25 cellular contexts compared by ENCODE assay signal in the genomic region with DNA sequence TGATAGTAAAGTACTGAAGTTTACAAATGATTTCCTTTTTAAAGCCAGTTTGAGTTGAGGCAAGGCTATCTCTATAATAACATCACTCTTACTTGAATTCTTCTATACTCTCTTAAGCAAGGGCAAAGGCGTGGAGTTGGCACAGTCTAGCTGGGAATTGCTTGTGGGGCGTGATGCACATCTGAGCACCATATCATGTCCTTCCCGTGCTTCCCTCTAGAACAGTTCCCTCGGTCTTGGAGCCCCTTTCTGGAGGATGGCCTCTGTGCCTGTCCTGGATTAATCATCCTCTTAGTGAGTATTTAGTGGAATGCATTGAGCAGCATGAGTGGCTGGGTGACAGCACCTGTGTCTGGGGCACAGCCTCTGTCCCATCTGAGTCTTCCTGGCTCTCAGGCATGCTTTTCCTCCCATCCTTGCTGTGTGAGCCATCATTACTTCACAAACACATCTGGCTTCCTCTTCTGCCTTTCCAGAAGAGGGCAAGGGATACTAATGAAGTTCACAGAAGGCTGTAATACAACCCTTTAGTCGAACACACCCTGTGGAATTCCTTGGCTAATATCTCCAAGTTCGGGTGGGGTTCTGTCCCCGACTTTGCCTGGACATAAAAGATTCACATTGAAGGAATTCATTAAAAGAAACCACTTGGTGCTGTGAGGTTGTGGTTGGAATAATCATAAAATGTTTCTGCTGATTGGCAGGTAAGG.
DNase-seq lines count a peak whose midpoint lies in the region; ATAC-seq and TF ChIP-seq lines count a peak whose summit lies in the region.
"Had no signal": no experiment of that assay in that cellular context is flagged by ENCODE, and none has a peak within 500 bp of the region (broad histone marks: within the 10 kb centered on the region; RNA-seq: fewer than 3 reads in every experiment).

No MANE protein-coding gene starts in this region.

- no peaks in the 10 kb centered on the region for H3K36me3 Mint-ChIP-seq in stimulated activated effector memory CD8-positive, alpha-beta T cell treated with anti-CD3 and anti-CD28 coated beads, Interleukin-12 subunit alpha, Interleukin-12 subunit beta, amount 100 ng/mL, for 72 hours
- H3K36me3 Mint-ChIP-seq in activated T-helper 17 cell treated with anti-CD3 and anti-CD28 coated beads, Interleukin-2, amount 50 U/mL, for 72 hours (ENCODE audit: low read depth): no peaks in the 10 kb centered on the region
- H3K36me3 Mint-ChIP-seq: CD14-positive monocyte; CD4-positive, alpha-beta memory T cell; CD4-positive, CD25-positive, alpha-beta regulatory T cell; CD8-positive, alpha-beta memory T cell had no signal

- no peak overlapping the region for H3K4me3 Mint-ChIP-seq in stimulated activated effector memory CD8-positive, alpha-beta T cell treated with anti-CD3 and anti-CD28 coated beads, Interleukin-12 subunit alpha, Interleukin-12 subunit beta, amount 100 ng/mL, for 72 hours
- no peak overlapping the region for H3K4me3 Mint-ChIP-seq in activated T-helper 17 cell treated with anti-CD3 and anti-CD28 coated beads, Interleukin-2, amount 50 U/mL, for 72 hours
- H3K4me3 Mint-ChIP-seq: CD14-positive monocyte; CD4-positive, alpha-beta memory T cell; CD4-positive, CD25-positive, alpha-beta regulatory T cell; CD8-positive, alpha-beta memory T cell had no signal

- no peaks in the 10 kb centered on the region for H3K9me3 ChIP-seq in esophagus muscularis mucosa
- H3K9me3 ChIP-seq in mesenchymal stem cell (ENCODE audit: control insufficient read depth, low read length): no peaks in the 10 kb centered on the region
- H3K9me3 ChIP-seq: A549, BE2C, BLaER1 had no signal

- no peak for TF ChIP-seq POLR2A in esophagus muscularis mucosa (IDR thresholded peaks at IDR 0.05; ENCODE audit: low read depth)

- intact Hi-C loops in esophagus muscularis mucosa (cut with DNase I): no loop called here

- H3K27me3 ChIP-seq in esophagus muscularis mucosa: no peaks in the 10 kb centered on the region
- H3K27me3 ChIP-seq in mesenchymal stem cell (ENCODE audit: control insufficient read depth in 1 of 2, insufficient read depth in 1 of 2, low read length in 2 of 2): peaks cover 0 to 10% of the 10 kb centered on the region in 2 experiments
- H3K27me3 ChIP-seq: BE2C, BLaER1 had no signal

- no peak overlapping the region for H2AK5ac ChIP-seq in mesenchymal stem cell (ENCODE audit: low read length, severe bottlenecking)

- peak overlapping the region; percentile 41 for H4K91ac ChIP-seq in mesenchymal stem cell (ENCODE audit: low read length)

- no peak for TF ChIP-seq EP300 in esophagus muscularis mucosa (IDR thresholded peaks at IDR 0.05)

- H3K4me1 ChIP-seq in esophagus muscularis mucosa: peaks cover 0 to 22% (median 11%) of the 10 kb centered on the region in 4 donors
- H3K4me1 ChIP-seq in mesenchymal stem cell (ENCODE audit: control insufficient read depth, insufficient read depth, low read depth, low read length): no peaks in the 10 kb centered on the region
- H3K4me1 ChIP-seq: A549, BE2C had no signal

- H4K8ac ChIP-seq in mesenchymal stem cell (ENCODE audit: low read length): no peak overlapping the region

- H3K23ac ChIP-seq in mesenchymal stem cell (ENCODE audit: low read length in 2 of 2): no peak overlapping the region

- H3K27me3 Mint-ChIP-seq in activated T-helper 17 cell treated with anti-CD3 and anti-CD28 coated beads, Interleukin-2, amount 50 U/mL, for 72 hours: peaks cover 3% of the 10 kb centered on the region

- H3K9me3 Mint-ChIP-seq in stimulated activated effector memory CD8-positive, alpha-beta T cell treated with anti-CD3 and anti-CD28 coated beads, Interleukin-12 subunit alpha, Interleukin-12 subunit beta, amount 100 ng/mL, for 72 hours: no peaks in the 10 kb centered on the region
- no peaks in the 10 kb centered on the region for H3K9me3 Mint-ChIP-seq in activated T-helper 17 cell treated with anti-CD3 and anti-CD28 coated beads, Interleukin-2, amount 50 U/mL, for 72 hours

- H3K18ac ChIP-seq in mesenchymal stem cell (ENCODE audit: low read depth in 1 of 2, low read length in 2 of 2): no peak overlapping the region

- H3K4ac ChIP-seq in mesenchymal stem cell (ENCODE audit: low read depth in 1 of 2, low read length in 2 of 2): no peak overlapping the region

- no peak overlapping the region for H2BK12ac ChIP-seq in mesenchymal stem cell (ENCODE audit: low read length in 2 of 2)

- no peak overlapping the region for H2AFZ ChIP-seq in mesenchymal stem cell (ENCODE audit: low read depth, low read length)

- TF ChIP-seq CTCF in esophagus muscularis mucosa (IDR thresholded peaks at IDR 0.05): no peak

- no peak overlapping the region for H2BK15ac ChIP-seq in mesenchymal stem cell (ENCODE audit: low read depth, poor library complexity, severe bottlenecking)

- WGBS in esophagus muscularis mucosa: 72% methylated on average over 7 of the region's 7 CpGs
- 56% methylated on average over 6 of the region's 7 CpGs for WGBS in mesenchymal stem cell

- H3K27ac ChIP-seq in esophagus muscularis mucosa (replicated peaks in 1 of 4): no peak overlapping the region
- H3K27ac ChIP-seq in mesenchymal stem cell (ENCODE audit: low read length, poor library complexity, severe bottlenecking): no peak overlapping the region
- H3K27ac ChIP-seq: 22Rv1, A549, BLaER1 had no signal

- H3K14ac ChIP-seq in mesenchymal stem cell (ENCODE audit: low read length in 2 of 2): no peak overlapping the region

- no peaks in the 10 kb centered on the region for H3K4me1 Mint-ChIP-seq in stimulated activated effector memory CD8-positive, alpha-beta T cell treated with anti-CD3 and anti-CD28 coated beads, Interleukin-12 subunit alpha, Interleukin-12 subunit beta, amount 100 ng/mL, for 72 hours
- H3K4me1 Mint-ChIP-seq in activated T-helper 17 cell treated with anti-CD3 and anti-CD28 coated beads, Interleukin-2, amount 50 U/mL, for 72 hours: no peaks in the 10 kb centered on the region
- H3K4me1 Mint-ChIP-seq: CD14-positive monocyte; CD4-positive, alpha-beta memory T cell; CD4-positive, CD25-positive, alpha-beta regulatory T cell; CD8-positive, alpha-beta memory T cell had no signal

- H3K36me3 ChIP-seq in esophagus muscularis mucosa: no peaks in the 10 kb centered on the region
- no peaks in the 10 kb centered on the region for H3K36me3 ChIP-seq in mesenchymal stem cell (ENCODE audit: control insufficient read depth in 1 of 2, insufficient read depth in 2 of 2, low read depth in 1 of 2, low read length in 2 of 2)
- H3K36me3 ChIP-seq: BE2C, BLaER1 had no signal

- H2BK120ac ChIP-seq in mesenchymal stem cell (ENCODE audit: low read depth, low read length): no peak overlapping the region

- no peak for ATAC-seq in stimulated activated effector memory CD8-positive, alpha-beta T cell treated with anti-CD3 and anti-CD28 coated beads, Interleukin-12 subunit alpha, Interleukin-12 subunit beta, amount 100 ng/mL, for 72 hours
- ATAC-seq in activated T-helper 17 cell treated with anti-CD3 and anti-CD28 coated beads, Interleukin-2, amount 50 U/mL, for 72 hours (replicated peaks): no peak
- ATAC-seq: A549, GM12878 had no signal

- H3K4me3 ChIP-seq in esophagus muscularis mucosa (no peak overlapping the region), mesenchymal stem cell (ENCODE audit: insufficient read depth in 1 of 2, low read depth in 1 of 2, low read length in 2 of 2) (no peak overlapping the region)
- H3K4me3 ChIP-seq: A549, BLaER1, GM12878 had no signal

- DNase-seq in AG20443 (ENCODE audit: low spot score): peak; percentile 42
- peak; percentile 81 for DNase-seq in esophagus muscularis mucosa (ENCODE audit: extremely low spot score)
- no peak for DNase-seq in mesenchymal stem cell
- DNase-seq in stimulated activated effector memory CD8-positive, alpha-beta T cell treated with anti-CD3 and anti-CD28 coated beads, Interleukin-12 subunit alpha, Interleukin-12 subunit beta, amount 100 ng/mL, for 72 hours (ENCODE audit: low spot score in 2 of 2): no peak
- no peak for DNase-seq in NCI-H2029 (lab: John Stamatoyannopoulos, UW)
- DNase-seq in RKO (ENCODE audit: low spot score): no peak
- DNase-seq: BE2C; C1 segment of cervical spinal cord; CD4-positive, alpha-beta memory T cell; CD4-positive, CD25-positive, alpha-beta regulatory T cell; CD8-positive, alpha-beta memory T cell; COR-L47; DMS 273 treated with DMSO at 0.1 percent for 48 hours; DMS153; DMS53; DMS79; DND-41; EL; GDM1 had no signal

- H3K9ac ChIP-seq in mesenchymal stem cell (ENCODE audit: low read length): no peak overlapping the region
- H3K9ac ChIP-seq: BLaER1 had no signal

- H3K79me1 ChIP-seq in mesenchymal stem cell (replicated peaks; ENCODE audit: low read length, poor library complexity, severe bottlenecking): no peaks in the 10 kb centered on the region

- H2BK5ac ChIP-seq in mesenchymal stem cell (ENCODE audit: low read depth, low read length, poor library complexity, severe bottlenecking): no peak overlapping the region

- H3K27ac Mint-ChIP-seq in stimulated activated effector memory CD8-positive, alpha-beta T cell treated with anti-CD3 and anti-CD28 coated beads, Interleukin-12 subunit alpha, Interleukin-12 subunit beta, amount 100 ng/mL, for 72 hours: peak overlapping the region; percentile 20
- no peak overlapping the region for H3K27ac Mint-ChIP-seq in activated T-helper 17 cell treated with anti-CD3 and anti-CD28 coated beads, Interleukin-2, amount 50 U/mL, for 72 hours
- H3K27ac Mint-ChIP-seq: CD14-positive monocyte; CD4-positive, alpha-beta memory T cell; CD8-positive, alpha-beta memory T cell had no signal

- no peak overlapping the region for H3K4me2 ChIP-seq in mesenchymal stem cell (ENCODE audit: low read length, poor library complexity, severe bottlenecking)
- H3K4me2 ChIP-seq: A549, BLaER1 had no signal

Comparison
In these comparisons a context has a peak if more than half of its experiments do, and no peak if none do; other contexts are left out.
1. DNase-seq: peak in AG20443 (single experiment) and esophagus muscularis mucosa (single experiment); none in mesenchymal stem cell (single experiment), stimulated activated effector memory CD8-positive, alpha-beta T cell treated with anti-CD3 and anti-CD28 coated beads, Interleukin-12 subunit alpha, Interleukin-12 subunit beta, amount 100 ng/mL, for 72 hours (0 of 2), NCI-H2029 (single experiment) and RKO (single experiment).